ENCODE assay signal across 1 cellular context in the genomic region with DNA sequence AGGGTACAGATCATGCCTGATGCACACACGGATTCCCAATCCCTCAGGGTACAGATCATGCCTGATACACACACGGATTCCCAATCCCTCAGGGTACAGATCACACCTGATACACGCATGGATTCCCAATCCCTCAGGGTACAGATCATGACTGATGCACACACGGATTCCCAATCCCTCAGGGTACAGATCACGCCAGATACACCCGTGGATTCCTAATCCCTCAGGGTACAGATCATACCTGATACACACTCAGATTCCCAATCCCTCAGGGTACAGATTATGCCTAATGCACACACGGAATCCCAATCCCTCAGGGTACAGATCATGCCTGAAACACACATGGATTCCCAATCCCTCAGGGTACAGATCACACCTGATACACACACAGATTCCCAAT. TPM values are rescaled to one million over a fixed set of nuclear protein-coding genes. Genes with fewer than 3 reads are reported as not detected.
"Had no signal": no experiment of that assay in that cellular context is flagged by ENCODE, and none has a peak within 500 bp of the region (broad histone marks: within the 10 kb centered on the region; RNA-seq: fewer than 3 reads in every experiment).

No MANE protein-coding gene starts in this region.

RNA-seq across cellular contexts. Expression of a gene that starts 34.3 kb away (rescaled TPM):
- total RNA-seq: SJCRH30 had no signal
